In the genomic region with DNA sequence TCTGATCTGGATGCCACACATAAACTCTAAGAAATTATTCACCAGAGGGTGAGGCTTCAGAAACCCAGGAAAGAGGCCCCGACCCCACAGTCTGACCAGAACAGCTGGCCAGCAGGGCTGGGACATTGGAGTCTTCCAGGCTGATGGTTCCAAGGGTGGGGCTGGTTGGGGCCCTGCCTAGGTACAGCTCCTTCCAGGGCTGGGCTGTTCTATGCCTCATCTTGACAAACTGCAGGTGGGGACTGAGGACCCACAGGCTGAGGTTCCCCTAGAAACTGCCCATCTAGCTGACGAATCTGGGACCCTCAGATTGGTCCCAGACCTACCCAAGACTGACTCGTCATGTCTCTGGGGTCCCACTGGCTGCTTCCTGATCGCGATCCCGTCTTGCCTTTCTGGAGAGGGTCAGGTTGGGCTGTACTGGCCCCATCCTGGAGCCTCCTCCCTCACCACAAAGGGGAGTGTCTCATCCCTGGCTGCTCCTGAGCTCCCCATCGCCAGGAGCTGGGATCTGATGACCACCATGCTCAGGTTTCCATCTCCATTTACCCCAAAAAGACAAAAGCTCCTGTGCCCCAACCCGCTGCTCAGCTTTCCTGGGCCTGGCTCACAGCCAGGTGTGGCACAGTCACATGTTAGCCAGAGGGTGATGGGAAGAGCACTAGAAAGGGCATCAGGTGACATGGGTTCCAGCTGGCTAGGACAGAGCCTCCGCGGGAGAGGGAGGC, we compare ENCODE assay signal across 1 cellular context.
TF ChIP-seq lines count a peak whose summit lies in the region.

No MANE protein-coding gene starts in this region.

TF ChIP-seq in K562, 482 proteins besides CTCF, POLR2A, EP300 and RAD21 (continued from another document):
- TF ChIP-seq, protein P1, sequence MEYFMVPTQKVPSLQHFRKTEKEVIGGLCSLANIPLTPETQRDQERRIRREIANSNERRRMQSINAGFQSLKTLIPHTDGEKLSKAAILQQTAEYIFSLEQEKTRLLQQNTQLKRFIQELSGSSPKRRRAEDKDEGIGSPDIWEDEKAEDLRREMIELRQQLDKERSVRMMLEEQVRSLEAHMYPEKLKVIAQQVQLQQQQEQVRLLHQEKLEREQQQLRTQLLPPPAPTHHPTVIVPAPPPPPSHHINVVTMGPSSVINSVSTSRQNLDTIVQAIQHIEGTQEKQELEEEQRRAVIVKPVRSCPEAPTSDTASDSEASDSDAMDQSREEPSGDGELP (CRISPR knock-in tag; IDR thresholded peaks at IDR 0.05; ENCODE audit: borderline replicate concordance) = 0 out of 2 replicates have a peak, but pooled peaks have one; percentile 8
